ENCODE assay signal across 1 cellular context in genomic region chr3:67094769-67095168, GRCh38.
TF ChIP-seq lines count a peak whose summit lies in the region.

No MANE protein-coding gene starts in this region.

TF ChIP-seq in GM23338, 12 proteins besides CTCF, POLR2A, EP300 and RAD21:
- TF ChIP-seq EZH2 (IDR thresholded peaks at IDR 0.05; ENCODE audit: low read depth, unreplicated experiment) (no peak), ZNF114 (CRISPR knock-in tag; IDR thresholded peaks at IDR 0.05) (no peak), JUNB (IDR thresholded peaks at IDR 0.05; ENCODE audit: unreplicated experiment) (no peak), POLR2AphosphoS5 (IDR thresholded peaks at IDR 0.05; ENCODE audit: low read depth) (no peak), CREB1 (CRISPR knock-in tag; IDR thresholded peaks at IDR 0.05; ENCODE audit: low read depth) (no peak), ZNF331 (CRISPR knock-in tag; IDR thresholded peaks at IDR 0.05; ENCODE audit: low read depth) (no peak), NANOG (IDR thresholded peaks at IDR 0.05; ENCODE audit: borderline replicate concordance) (no peak), STAT1 (IDR thresholded peaks at IDR 0.05; ENCODE audit: unreplicated experiment) (no peak), EZH2phosphoT487 (IDR thresholded peaks at IDR 0.05; ENCODE audit: unreplicated experiment) (no peak)
- TF ChIP-seq, protein P1, sequence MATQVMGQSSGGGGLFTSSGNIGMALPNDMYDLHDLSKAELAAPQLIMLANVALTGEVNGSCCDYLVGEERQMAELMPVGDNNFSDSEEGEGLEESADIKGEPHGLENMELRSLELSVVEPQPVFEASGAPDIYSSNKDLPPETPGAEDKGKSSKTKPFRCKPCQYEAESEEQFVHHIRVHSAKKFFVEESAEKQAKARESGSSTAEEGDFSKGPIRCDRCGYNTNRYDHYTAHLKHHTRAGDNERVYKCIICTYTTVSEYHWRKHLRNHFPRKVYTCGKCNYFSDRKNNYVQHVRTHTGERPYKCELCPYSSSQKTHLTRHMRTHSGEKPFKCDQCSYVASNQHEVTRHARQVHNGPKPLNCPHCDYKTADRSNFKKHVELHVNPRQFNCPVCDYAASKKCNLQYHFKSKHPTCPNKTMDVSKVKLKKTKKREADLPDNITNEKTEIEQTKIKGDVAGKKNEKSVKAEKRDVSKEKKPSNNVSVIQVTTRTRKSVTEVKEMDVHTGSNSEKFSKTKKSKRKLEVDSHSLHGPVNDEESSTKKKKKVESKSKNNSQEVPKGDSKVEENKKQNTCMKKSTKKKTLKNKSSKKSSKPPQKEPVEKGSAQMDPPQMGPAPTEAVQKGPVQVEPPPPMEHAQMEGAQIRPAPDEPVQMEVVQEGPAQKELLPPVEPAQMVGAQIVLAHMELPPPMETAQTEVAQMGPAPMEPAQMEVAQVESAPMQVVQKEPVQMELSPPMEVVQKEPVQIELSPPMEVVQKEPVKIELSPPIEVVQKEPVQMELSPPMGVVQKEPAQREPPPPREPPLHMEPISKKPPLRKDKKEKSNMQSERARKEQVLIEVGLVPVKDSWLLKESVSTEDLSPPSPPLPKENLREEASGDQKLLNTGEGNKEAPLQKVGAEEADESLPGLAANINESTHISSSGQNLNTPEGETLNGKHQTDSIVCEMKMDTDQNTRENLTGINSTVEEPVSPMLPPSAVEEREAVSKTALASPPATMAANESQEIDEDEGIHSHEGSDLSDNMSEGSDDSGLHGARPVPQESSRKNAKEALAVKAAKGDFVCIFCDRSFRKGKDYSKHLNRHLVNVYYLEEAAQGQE (IDR thresholded peaks at IDR 0.05; ENCODE audit: unreplicated experiment), result no peak
- TF ChIP-seq, protein P2, sequence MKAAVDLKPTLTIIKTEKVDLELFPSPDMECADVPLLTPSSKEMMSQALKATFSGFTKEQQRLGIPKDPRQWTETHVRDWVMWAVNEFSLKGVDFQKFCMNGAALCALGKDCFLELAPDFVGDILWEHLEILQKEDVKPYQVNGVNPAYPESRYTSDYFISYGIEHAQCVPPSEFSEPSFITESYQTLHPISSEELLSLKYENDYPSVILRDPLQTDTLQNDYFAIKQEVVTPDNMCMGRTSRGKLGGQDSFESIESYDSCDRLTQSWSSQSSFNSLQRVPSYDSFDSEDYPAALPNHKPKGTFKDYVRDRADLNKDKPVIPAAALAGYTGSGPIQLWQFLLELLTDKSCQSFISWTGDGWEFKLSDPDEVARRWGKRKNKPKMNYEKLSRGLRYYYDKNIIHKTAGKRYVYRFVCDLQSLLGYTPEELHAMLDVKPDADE (IDR thresholded peaks at IDR 0.05), result no peak
- TF ChIP-seq, protein P3, sequence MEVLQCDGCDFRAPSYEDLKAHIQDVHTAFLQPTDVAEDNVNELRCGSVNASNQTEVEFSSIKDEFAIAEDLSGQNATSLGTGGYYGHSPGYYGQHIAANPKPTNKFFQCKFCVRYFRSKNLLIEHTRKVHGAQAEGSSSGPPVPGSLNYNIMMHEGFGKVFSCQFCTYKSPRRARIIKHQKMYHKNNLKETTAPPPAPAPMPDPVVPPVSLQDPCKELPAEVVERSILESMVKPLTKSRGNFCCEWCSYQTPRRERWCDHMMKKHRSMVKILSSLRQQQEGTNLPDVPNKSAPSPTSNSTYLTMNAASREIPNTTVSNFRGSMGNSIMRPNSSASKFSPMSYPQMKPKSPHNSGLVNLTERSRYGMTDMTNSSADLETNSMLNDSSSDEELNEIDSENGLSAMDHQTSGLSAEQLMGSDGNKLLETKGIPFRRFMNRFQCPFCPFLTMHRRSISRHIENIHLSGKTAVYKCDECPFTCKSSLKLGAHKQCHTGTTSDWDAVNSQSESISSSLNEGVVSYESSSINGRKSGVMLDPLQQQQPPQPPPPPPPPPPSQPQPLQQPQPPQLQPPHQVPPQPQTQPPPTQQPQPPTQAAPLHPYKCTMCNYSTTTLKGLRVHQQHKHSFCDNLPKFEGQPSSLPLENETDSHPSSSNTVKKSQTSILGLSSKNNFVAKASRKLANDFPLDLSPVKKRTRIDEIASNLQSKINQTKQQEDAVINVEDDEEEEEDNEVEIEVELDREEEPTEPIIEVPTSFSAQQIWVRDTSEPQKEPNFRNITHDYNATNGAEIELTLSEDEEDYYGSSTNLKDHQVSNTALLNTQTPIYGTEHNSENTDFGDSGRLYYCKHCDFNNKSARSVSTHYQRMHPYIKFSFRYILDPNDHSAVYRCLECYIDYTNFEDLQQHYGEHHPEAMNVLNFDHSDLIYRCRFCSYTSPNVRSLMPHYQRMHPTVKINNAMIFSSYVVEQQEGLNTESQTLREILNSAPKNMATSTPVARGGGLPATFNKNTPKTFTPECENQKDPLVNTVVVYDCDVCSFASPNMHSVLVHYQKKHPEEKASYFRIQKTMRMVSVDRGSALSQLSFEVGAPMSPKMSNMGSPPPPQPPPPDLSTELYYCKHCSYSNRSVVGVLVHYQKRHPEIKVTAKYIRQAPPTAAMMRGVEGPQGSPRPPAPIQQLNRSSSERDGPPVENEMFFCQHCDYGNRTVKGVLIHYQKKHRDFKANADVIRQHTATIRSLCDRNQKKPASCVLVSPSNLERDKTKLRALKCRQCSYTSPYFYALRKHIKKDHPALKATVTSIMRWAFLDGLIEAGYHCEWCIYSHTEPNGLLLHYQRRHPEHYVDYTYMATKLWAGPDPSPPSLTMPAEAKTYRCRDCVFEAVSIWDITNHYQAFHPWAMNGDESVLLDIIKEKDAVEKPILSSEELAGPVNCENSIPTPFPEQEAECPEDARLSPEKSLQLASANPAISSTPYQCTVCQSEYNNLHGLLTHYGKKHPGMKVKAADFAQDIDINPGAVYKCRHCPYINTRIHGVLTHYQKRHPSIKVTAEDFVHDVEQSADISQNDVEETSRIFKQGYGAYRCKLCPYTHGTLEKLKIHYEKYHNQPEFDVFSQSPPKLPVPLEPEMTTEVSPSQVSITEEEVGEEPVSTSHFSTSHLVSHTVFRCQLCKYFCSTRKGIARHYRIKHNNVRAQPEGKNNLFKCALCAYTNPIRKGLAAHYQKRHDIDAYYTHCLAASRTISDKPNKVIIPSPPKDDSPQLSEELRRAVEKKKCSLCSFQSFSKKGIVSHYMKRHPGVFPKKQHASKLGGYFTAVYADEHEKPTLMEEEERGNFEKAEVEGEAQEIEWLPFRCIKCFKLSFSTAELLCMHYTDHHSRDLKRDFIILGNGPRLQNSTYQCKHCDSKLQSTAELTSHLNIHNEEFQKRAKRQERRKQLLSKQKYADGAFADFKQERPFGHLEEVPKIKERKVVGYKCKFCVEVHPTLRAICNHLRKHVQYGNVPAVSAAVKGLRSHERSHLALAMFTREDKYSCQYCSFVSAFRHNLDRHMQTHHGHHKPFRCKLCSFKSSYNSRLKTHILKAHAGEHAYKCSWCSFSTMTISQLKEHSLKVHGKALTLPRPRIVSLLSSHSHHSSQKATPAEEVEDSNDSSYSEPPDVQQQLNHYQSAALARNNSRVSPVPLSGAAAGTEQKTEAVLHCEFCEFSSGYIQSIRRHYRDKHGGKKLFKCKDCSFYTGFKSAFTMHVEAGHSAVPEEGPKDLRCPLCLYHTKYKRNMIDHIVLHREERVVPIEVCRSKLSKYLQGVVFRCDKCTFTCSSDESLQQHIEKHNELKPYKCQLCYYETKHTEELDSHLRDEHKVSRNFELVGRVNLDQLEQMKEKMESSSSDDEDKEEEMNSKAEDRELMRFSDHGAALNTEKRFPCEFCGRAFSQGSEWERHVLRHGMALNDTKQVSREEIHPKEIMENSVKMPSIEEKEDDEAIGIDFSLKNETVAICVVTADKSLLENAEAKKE (CRISPR knock-in tag; IDR thresholded peaks at IDR 0.05), result no peak
